22 cellular contexts compared by ENCODE assay signal in the genomic region with DNA sequence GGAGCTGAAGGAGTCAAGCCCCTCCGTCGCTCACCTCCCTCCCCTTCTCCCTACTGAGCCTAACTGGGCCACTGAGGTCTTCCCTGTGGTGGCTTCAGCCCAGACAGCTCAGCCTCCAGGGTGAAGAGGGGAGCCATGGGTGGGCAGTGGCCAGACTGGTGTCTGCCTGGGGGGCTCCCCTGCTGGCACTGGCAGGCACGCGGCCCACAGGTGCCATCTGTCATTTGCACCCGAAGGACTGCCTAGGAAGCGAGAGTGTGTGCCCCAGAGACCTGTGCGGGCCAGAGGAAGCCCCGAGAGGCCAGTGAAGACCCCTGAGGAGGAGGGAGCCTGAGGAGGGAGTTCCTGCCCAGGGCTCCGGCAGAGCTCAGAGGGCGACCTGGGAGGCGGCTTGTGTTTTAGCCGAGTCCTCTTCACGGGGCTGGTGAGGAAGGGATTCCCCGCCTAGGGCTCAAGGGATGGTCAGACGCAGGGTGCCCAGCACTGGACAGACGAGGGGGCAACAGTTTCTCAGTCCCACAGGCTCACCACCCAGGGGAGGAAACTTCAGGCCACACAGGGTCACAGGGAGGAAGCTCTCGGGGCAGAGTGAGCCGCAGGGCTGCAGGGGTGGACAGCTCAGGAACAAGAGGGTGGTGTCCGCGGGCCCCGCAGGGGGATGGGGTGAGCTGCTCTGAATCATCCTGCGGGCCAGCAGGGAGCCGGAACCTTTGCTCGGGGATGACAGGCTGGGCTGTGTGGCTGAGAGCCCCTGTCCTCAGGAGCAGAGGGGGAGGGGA.
DNase-seq lines count a peak whose midpoint lies in the region; ATAC-seq and TF ChIP-seq lines count a peak whose summit lies in the region.
"Had no signal": no experiment of that assay in that cellular context is flagged by ENCODE, and none has a peak within 500 bp of the region (broad histone marks: within the 10 kb centered on the region; RNA-seq: fewer than 3 reads in every experiment).

No MANE protein-coding gene starts in this region.

- CTCF ChIA-PET in naive thymus-derived CD4-positive, alpha-beta T cell (lab: Charles Lee) = no interaction called here

- H3K9me3 Mint-ChIP-seq in chondrocyte (ENCODE audit: low read depth) = peaks cover 5% of the 10 kb centered on the region
- peaks cover 0 to 9% (median 0%) of the 10 kb centered on the region in 11 donors for H3K9me3 Mint-ChIP-seq in naive thymus-derived CD4-positive, alpha-beta T cell
- H3K9me3 Mint-ChIP-seq: activated T-cell treated with anti-CD3 and anti-CD28 coated beads, Interleukin-2, amount 50 U/mL, for 72 hours; dendritic cell treated with granulocyte-macrophage colony-stimulating factor and Interleukin-4, amounts not matched to agents 40 ng/mL and 50 ng/mL, for 4 days had no signal

- peak overlapping the region; percentile 3; the same call in 1 of the 2 replicates for H3K9ac ChIP-seq in ES-I3 (ENCODE audit: low read depth, low read length)
- H3K9ac ChIP-seq in Karpas-422 (ENCODE audit: low read length) = no peak overlapping the region

- no peak overlapping the region for H3K4me2 ChIP-seq in Karpas-422 (ENCODE audit: low read depth, low read length, poor library complexity, severe bottlenecking)

- no peaks in the 10 kb centered on the region for H3K36me3 Mint-ChIP-seq in chondrocyte (ENCODE audit: low read depth)
- H3K36me3 Mint-ChIP-seq in naive thymus-derived CD4-positive, alpha-beta T cell = peaks cover 0 to 4% (median 0%) of the 10 kb centered on the region in 5 donors
- H3K36me3 Mint-ChIP-seq: activated naive CD8-positive, alpha-beta T cell; T-cell had no signal

- H3K36me3 ChIP-seq in ES-I3 (ENCODE audit: insufficient read depth, low read length) (no peaks in the 10 kb centered on the region), Karpas-422 (ENCODE audit: insufficient read depth, low read length) (no peaks in the 10 kb centered on the region)
- no peaks in the 10 kb centered on the region for H3K36me3 ChIP-seq in naive thymus-derived CD4-positive, alpha-beta T cell (ENCODE audit: control insufficient read depth in 2 of 3, insufficient read depth in 3 of 3, low read length in 3 of 3)
- H3K36me3 ChIP-seq: brain microvascular endothelial cell, vagina had no signal

- H3K4me1 Mint-ChIP-seq in chondrocyte (ENCODE audit: low read depth) = peaks cover 13% of the 10 kb centered on the region
- H3K4me1 Mint-ChIP-seq in naive thymus-derived CD4-positive, alpha-beta T cell = peaks cover 0 to 2% (median 0%) of the 10 kb centered on the region in 7 donors
- H3K4me1 Mint-ChIP-seq: T-cell had no signal

- peak; percentile 26 for ATAC-seq in naive thymus-derived CD4-positive, alpha-beta T cell
- ATAC-seq in GM19035 (IDR thresholded peaks at IDR 0.05; ENCODE audit: unreplicated experiment) = no peak
- ATAC-seq: activated CD8-positive, alpha-beta T cell treated with anti-CD3 and anti-CD28 coated beads, Interleukin-2, amount 10 ng/mL, durations not matched to agents 7 days and 5 days; activated T-cell treated with anti-CD3 and anti-CD28 coated beads, Interleukin-2, amount 50 U/mL, for 72 hours had no signal

- no peak overlapping the region for H2AFZ ChIP-seq in Karpas-422 (ENCODE audit: low read length)

- H3K9me2 ChIP-seq in Karpas-422 (replicated peaks; ENCODE audit: insufficient read depth, low read length) = no peaks in the 10 kb centered on the region

- H3K27ac Mint-ChIP-seq in chondrocyte (ENCODE audit: unreplicated experiment) = no peak overlapping the region
- H3K27ac Mint-ChIP-seq in naive thymus-derived CD4-positive, alpha-beta T cell = no peak overlapping the region
- H3K27ac Mint-ChIP-seq: activated CD8-positive, alpha-beta T cell treated with anti-CD3 and anti-CD28 coated beads, Interleukin-2, amount 10 ng/mL, durations not matched to agents 7 days and 5 days; activated naive CD8-positive, alpha-beta T cell; activated T-cell treated with anti-CD3 and anti-CD28 coated beads, Interleukin-2, amount 50 U/mL, for 72 hours; dendritic cell treated with granulocyte-macrophage colony-stimulating factor and Interleukin-4, amounts not matched to agents 40 ng/mL and 50 ng/mL, for 4 days; T-cell had no signal

- no peak overlapping the region for H3K27ac ChIP-seq in naive thymus-derived CD4-positive, alpha-beta T cell (ENCODE audit: low read depth, low read length)
- H3K27ac ChIP-seq in Karpas-422 (ENCODE audit: low read length) = no peak overlapping the region
- H3K27ac ChIP-seq: brain microvascular endothelial cell, vagina had no signal

- no peaks in the 10 kb centered on the region for H4K20me1 ChIP-seq in Karpas-422 (ENCODE audit: insufficient read depth, low read depth, low read length)

- DNase-seq in A172 (ENCODE audit: low spot score) = peak; percentile 3
- DNase-seq in chondrocyte (ENCODE audit: low spot score) = peak; percentile 85
- DNase-seq in naive thymus-derived CD4-positive, alpha-beta T cell = no peak
- DNase-seq in Karpas-422 = no peak
- no peak for DNase-seq in NCI-H2029 treated with DMSO at 0.1 percent for 48 hours (lab: John Stamatoyannopoulos, UW)
- no peak for DNase-seq in C1 segment of cervical spinal cord (lab: John Stamatoyannopoulos, UW)
- DNase-seq: activated CD8-positive, alpha-beta T cell treated with anti-CD3 and anti-CD28 coated beads, Interleukin-2, amount 10 ng/mL, durations not matched to agents 7 days and 5 days; activated T-cell treated with anti-CD3 and anti-CD28 coated beads, Interleukin-2, amount 50 U/mL, for 72 hours; brain microvascular endothelial cell; foreskin melanocyte; MM.1S; NCI-H187 treated with DMSO at 0.1 percent for 48 hours; NCI-H446; NK-92 treated with Interleukin-12 subunit alpha and Interleukin-12 subunit beta, amount 100 ng/mL, for 24 hours; occipital lobe; stimulated activated CD4-positive, alpha-beta T cell treated with anti-CD3 and anti-CD28 coated beads, Interleukin-2, amount 100 ng/mL, for 48 hours had no signal

- H3K27me3 Mint-ChIP-seq in chondrocyte (ENCODE audit: low read depth) = peaks cover 37% of the 10 kb centered on the region
- H3K27me3 Mint-ChIP-seq in naive thymus-derived CD4-positive, alpha-beta T cell = peaks cover 0 to 7% (median 4%) of the 10 kb centered on the region in 5 donors

- H3K79me2 ChIP-seq in Karpas-422 (ENCODE audit: low read length) = no peaks in the 10 kb centered on the region

- POLR2A ChIA-PET in naive thymus-derived CD4-positive, alpha-beta T cell (lab: Charles Lee) = no interaction called here

- no peaks in the 10 kb centered on the region for H3K9me3 ChIP-seq in ES-I3 (ENCODE audit: control insufficient read depth, insufficient read depth, low read length)
- no peaks in the 10 kb centered on the region for H3K9me3 ChIP-seq in naive thymus-derived CD4-positive, alpha-beta T cell (ENCODE audit: control insufficient read depth in 2 of 3, low read length in 3 of 3)
- no peaks in the 10 kb centered on the region for H3K9me3 ChIP-seq in Karpas-422 (ENCODE audit: low read length)
- H3K9me3 ChIP-seq: vagina had no signal

- H3K4me1 ChIP-seq in ES-I3 (ENCODE audit: insufficient read depth, low read length) (peaks cover 19% of the 10 kb centered on the region), Karpas-422 (ENCODE audit: low read length) (no peaks in the 10 kb centered on the region)
- no peaks in the 10 kb centered on the region for H3K4me1 ChIP-seq in naive thymus-derived CD4-positive, alpha-beta T cell (ENCODE audit: control insufficient read depth in 2 of 2, insufficient read depth in 2 of 2, low read length in 2 of 2)
- H3K4me1 ChIP-seq: vagina had no signal

- intact Hi-C loops in naive thymus-derived CD4-positive, alpha-beta T cell (cut with micrococcal nuclease) = no loop called here

- no peak overlapping the region for H3K4me3 Mint-ChIP-seq in chondrocyte (ENCODE audit: unreplicated experiment)
- H3K4me3 Mint-ChIP-seq in naive thymus-derived CD4-positive, alpha-beta T cell = no peak overlapping the region
- H3K4me3 Mint-ChIP-seq: activated CD8-positive, alpha-beta T cell treated with anti-CD3 and anti-CD28 coated beads, Interleukin-2, amount 10 ng/mL, durations not matched to agents 7 days and 5 days; activated naive CD8-positive, alpha-beta T cell; activated T-cell treated with anti-CD3 and anti-CD28 coated beads, Interleukin-2, amount 50 U/mL, for 72 hours; dendritic cell treated with granulocyte-macrophage colony-stimulating factor and Interleukin-4, amounts not matched to agents 40 ng/mL and 50 ng/mL, for 4 days; T-cell had no signal

- no peak overlapping the region for H3K4me3 ChIP-seq in naive thymus-derived CD4-positive, alpha-beta T cell (ENCODE audit: low read length)
- no peak overlapping the region for H3K4me3 ChIP-seq in Karpas-422 (ENCODE audit: low read length)
- H3K4me3 ChIP-seq: vagina had no signal

- no peak for TF ChIP-seq CTCF in chondrocyte (IDR thresholded peaks at IDR 0.05)

- no peaks in the 10 kb centered on the region for H3K27me3 ChIP-seq in naive thymus-derived CD4-positive, alpha-beta T cell (ENCODE audit: control insufficient read depth in 2 of 2, insufficient read depth in 2 of 2, low read length in 2 of 2)
- no peaks in the 10 kb centered on the region for H3K27me3 ChIP-seq in Karpas-422 (ENCODE audit: low read length)
- H3K27me3 ChIP-seq: brain microvascular endothelial cell, vagina had no signal

Comparison
In these comparisons a context has a peak if more than half of its experiments do, and no peak if none do; other contexts are left out.
1. DNase-seq: peak in A172 (single experiment) and chondrocyte (single experiment); none in naive thymus-derived CD4-positive, alpha-beta T cell (0 of 9), Karpas-422 (single experiment), NCI-H2029 treated with DMSO at 0.1 percent for 48 hours (single experiment) and C1 segment of cervical spinal cord (0 of 14).